In genomic region chr1:156126043-156126700, GRCh38 we compare ENCODE assay signal across 8 cellular contexts. TPM values are rescaled to one million over a fixed set of nuclear protein-coding genes. Genes with fewer than 3 reads are reported as not detected.
DNase-seq lines count a peak whose midpoint lies in the region; ATAC-seq lines count a peak whose summit lies in the region.

No MANE protein-coding gene starts in this region.

- peak overlapping the region; percentile 99 for H3K27ac ChIP-seq in right cardiac atrium (ENCODE audit: low read length)

- peak; percentile 56 for DNase-seq in DMS53 (lab: John Stamatoyannopoulos, UW)
- no peak for DNase-seq in DMS53 treated with DMSO at 0.1 percent for 48 hours (lab: John Stamatoyannopoulos, UW; ENCODE audit: unreplicated experiment)
- DNase-seq in SIG-M5 (lab: John Stamatoyannopoulos, UW) = peak; percentile 90
- DNase-seq in amniotic epithelial cell (ENCODE audit: low read depth) = peak; percentile 88
- DNase-seq in right cardiac atrium = peak; percentile 97 to 98 (median 98)

- ATAC-seq in HG03565 (IDR thresholded peaks at IDR 0.05; ENCODE audit: unreplicated experiment) = peak; percentile 30
- ATAC-seq in right cardiac atrium = peak; percentile 70 to 77
- ATAC-seq in HG03457 (IDR thresholded peaks at IDR 0.05; ENCODE audit: unreplicated experiment) = no peak

- H3K4me2 ChIP-seq in skeletal muscle satellite cell (ENCODE audit: low read length) = peak overlapping the region; percentile 76

- no peaks in the 10 kb centered on the region for H3K27me3 ChIP-seq in right cardiac atrium (ENCODE audit: control insufficient read depth, insufficient read depth)
- no peaks in the 10 kb centered on the region for H3K27me3 ChIP-seq in skeletal muscle satellite cell (ENCODE audit: control insufficient read depth, insufficient read depth, low read length)

- H3K4me1 ChIP-seq in right cardiac atrium (ENCODE audit: control insufficient read depth, insufficient read depth, low read length) (peaks cover 55% of the 10 kb centered on the region), skeletal muscle satellite cell (ENCODE audit: control insufficient read depth, insufficient read depth, low read length) (peaks cover 92% of the 10 kb centered on the region)

- 8% methylated on average over 11 of the region's 11 CpGs for WGBS in right cardiac atrium

- intact Hi-C loops in right cardiac atrium (cut with DNase I) = no loop called here

- peaks cover 25% of the 10 kb centered on the region for H3K36me3 ChIP-seq in skeletal muscle satellite cell (ENCODE audit: insufficient read depth, low read length)

- H3K9ac ChIP-seq in skeletal muscle satellite cell (ENCODE audit: low read depth, low read length) = peak overlapping the region; percentile 87

- no peak overlapping the region for H3K4me3 ChIP-seq in right cardiac atrium (ENCODE audit: low read length)
- peak overlapping the region; percentile 59 for H3K4me3 ChIP-seq in skeletal muscle satellite cell (ENCODE audit: low read length)

- H3K9me3 ChIP-seq in right cardiac atrium (ENCODE audit: control insufficient read depth, low read length) (no peaks in the 10 kb centered on the region), skeletal muscle satellite cell (replicated peaks; ENCODE audit: low read length) (no peaks in the 10 kb centered on the region)

RNA-seq across cellular contexts. Expression of gene LMNA, which starts 11.7 kb away (rescaled TPM):
- total RNA-seq in right cardiac atrium = 100 to 1,000 TPM; 238 to 451 (median 281) TPM
- 247 TPM for polyA plus RNA-seq in right cardiac atrium
- 967 and 1,030 TPM in 2 replicates for total RNA-seq in skeletal muscle satellite cell (2012; rRNA removed)

RNA-seq across cellular contexts. Expression of gene SEMA4A, which starts 27.2 kb away (rescaled TPM):
- total RNA-seq in right cardiac atrium = 1 to 10 TPM; 2.3 to 3.4 (median 2.7) TPM
- polyA plus RNA-seq in right cardiac atrium = 3.7 TPM
- 0.25 TPM in 1 of 2 replicates, not detected in the other for total RNA-seq in skeletal muscle satellite cell (2012; rRNA removed)

RNA-seq across cellular contexts. Expression of gene MEX3A, which starts 43.9 kb away (rescaled TPM):
- under 1 TPM; 0.17 to 0.33 (median 0.19) TPM for total RNA-seq in right cardiac atrium
- polyA plus RNA-seq in right cardiac atrium = 0.25 TPM
- 0.51 and 3.5 TPM in 2 replicates for total RNA-seq in skeletal muscle satellite cell (2012; rRNA removed)
